In the genomic region with DNA sequence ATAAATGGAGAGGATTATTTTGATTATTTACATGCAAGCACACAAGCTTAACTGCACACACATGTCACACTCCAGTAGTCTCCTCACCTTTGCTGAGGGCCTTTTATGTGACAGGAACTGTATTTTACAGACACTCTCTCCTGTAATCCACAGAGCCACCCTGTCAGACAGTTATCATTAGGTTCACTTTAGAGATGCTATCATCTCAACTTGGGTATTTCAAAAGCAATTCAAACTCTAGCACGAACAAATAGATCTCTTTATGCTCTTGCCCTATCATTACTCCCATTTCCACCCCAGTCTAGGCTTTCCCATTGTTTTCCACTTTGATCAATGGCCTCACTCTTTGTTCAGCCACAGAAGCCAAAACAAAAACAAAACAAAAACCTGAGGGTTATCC, we compare ENCODE assay signal across 28 cellular contexts.
"Had no signal": no experiment of that assay in that cellular context is flagged by ENCODE, and none has a peak within 500 bp of the region (broad histone marks: within the 10 kb centered on the region; RNA-seq: fewer than 3 reads in every experiment).

No MANE protein-coding gene starts in this region.

- H3K27me3 ChIP-seq: brain microvascular endothelial cell, esophagus muscularis mucosa, foreskin keratinocyte, gastrocnemius medialis, heart left ventricle had no signal

- H3K36me3 ChIP-seq: brain microvascular endothelial cell, esophagus muscularis mucosa, gastrocnemius medialis, heart left ventricle, WERI-Rb-1 had no signal

- ATAC-seq: activated CD4-positive, CD25-positive, alpha-beta regulatory T cell treated with anti-CD3 and anti-CD28 coated beads, Interleukin-2, amount 50 U/mL, for 24 hours; activated CD8-positive, alpha-beta T cell treated with anti-CD3 and anti-CD28 coated beads for 36 hours; activated T-cell treated with anti-CD3 and anti-CD28 coated beads, Interleukin-2, amount 50 U/mL, for 4 hours; activated T-helper 17 cell treated with anti-CD3 and anti-CD28 coated beads, Interleukin-2, amount 50 U/mL, for 72 hours; effector memory CD8-positive, alpha-beta T cell; foreskin keratinocyte; gastrocnemius medialis; heart left ventricle had no signal

- DNase-seq: activated B cell treated with CpG ODN at 0.5 μM for 24 hours; activated CD4-positive, alpha-beta T cell treated with anti-CD3 and anti-CD28 coated beads for 48 hours; activated CD4-positive, alpha-beta T cell treated with anti-CD3 and anti-CD28 coated beads, Interleukin-2, amount 50 U/mL, for 1 hour; activated CD4-positive, alpha-beta T cell treated with anti-CD3 and anti-CD28 coated beads, Interleukin-2, amount 50 U/mL, for 48 hours; activated CD8-positive, alpha-beta memory T cell treated with anti-CD3 and anti-CD28 coated beads for 24 hours; activated CD8-positive, alpha-beta T cell treated with anti-CD3 and anti-CD28 coated beads for 36 hours; activated effector memory CD4-positive, alpha-beta T cell treated with Interleukin-2 at 50 U/mL for 16 hours; activated gamma-delta T cell treated with Interleukin-2 at 50 U/mL for 16 hours; activated naive CD4-positive, alpha-beta T cell treated with anti-CD3 and anti-CD28 coated beads, Interleukin-2, amount 50 U/mL, for 16 hours; activated naive CD4-positive, alpha-beta T cell treated with Interleukin-2 at 50 U/mL for 16 hours; activated T-cell treated with anti-CD3 and anti-CD28 coated beads, Interleukin-2, amount 50 U/mL, for 4 hours; amniotic stem cell; anterior cingulate cortex; brain microvascular endothelial cell; dermis blood vessel endothelial cell; effector CD4-positive, alpha-beta T cell; effector memory CD8-positive, alpha-beta T cell; erythroblast; foreskin keratinocyte; gastrocnemius medialis; glutamatergic neuron; heart left ventricle; T-helper 9 cell; WERI-Rb-1 had no signal

- H3K27ac ChIP-seq: brain microvascular endothelial cell, coronary artery, esophagus muscularis mucosa, foreskin keratinocyte, gastrocnemius medialis, heart left ventricle, WERI-Rb-1 had no signal

- H3K4me3 ChIP-seq: coronary artery, esophagus muscularis mucosa, gastrocnemius medialis, heart left ventricle had no signal

- H3K4me1 ChIP-seq: esophagus muscularis mucosa, foreskin keratinocyte, gastrocnemius medialis, heart left ventricle had no signal
